ENCODE assay signal across 6 cellular contexts in the genomic region with DNA sequence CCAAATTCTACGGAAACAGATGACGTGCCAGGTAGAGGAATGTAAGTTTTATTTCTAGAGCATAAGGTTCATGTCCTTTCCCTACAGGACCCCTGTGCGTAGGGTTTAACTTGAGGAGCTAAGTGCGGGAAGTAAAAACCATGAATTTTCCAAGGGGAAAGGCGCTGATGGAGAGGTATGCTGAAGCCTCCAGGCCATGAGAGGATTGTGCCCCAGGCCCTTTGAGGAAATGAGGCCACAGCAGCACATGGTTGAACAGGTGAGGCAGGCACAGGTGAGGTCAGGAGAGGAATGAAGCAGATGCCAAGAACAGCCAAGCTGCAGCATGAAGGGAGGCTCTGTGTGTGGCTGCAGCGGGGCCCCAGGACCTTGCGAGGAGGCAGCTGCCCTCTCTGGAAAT. TPM values are rescaled to one million over a fixed set of nuclear protein-coding genes. Genes with fewer than 3 reads are reported as not detected.
"Had no signal": no experiment of that assay in that cellular context is flagged by ENCODE, and none has a peak within 500 bp of the region (broad histone marks: within the 10 kb centered on the region; RNA-seq: fewer than 3 reads in every experiment).

No MANE protein-coding gene starts in this region.

- H3K36me3 Mint-ChIP-seq: IgD-negative memory B cell had no signal

- DNase-seq: H9, HCEC 1CT had no signal

- H3K27ac Mint-ChIP-seq: GM23338, H9, IgD-negative memory B cell had no signal

- H3K27ac ChIP-seq: HL-60 had no signal

- H3K4me2 ChIP-seq: GM23338 had no signal

- H3K4me1 Mint-ChIP-seq: IgD-negative memory B cell had no signal

- H3K4me3 Mint-ChIP-seq: GM23338, H9, IgD-negative memory B cell had no signal

- H3K4me3 ChIP-seq: GM23338 had no signal

- H3K9me3 Mint-ChIP-seq: GM23338, H9, IgD-negative memory B cell had no signal

- H2AFZ ChIP-seq: GM23338 had no signal

RNA-seq across cellular contexts. Expression of a gene that starts 14.7 kb away (rescaled TPM):
- total RNA-seq: HT1080 had no signal
- polyA plus RNA-seq: IgD-negative memory B cell had no signal
